In genomic region chr2:237243487-237243886, GRCh38 we compare ENCODE assay signal across 31 cellular contexts.
"Had no signal": no experiment of that assay in that cellular context is flagged by ENCODE, and none has a peak within 500 bp of the region (broad histone marks: within the 10 kb centered on the region; RNA-seq: fewer than 3 reads in every experiment).

No MANE protein-coding gene starts in this region.

- H3K36me3 ChIP-seq: brain microvascular endothelial cell, breast epithelium had no signal

- H3K4me3 ChIP-seq: body of pancreas, breast epithelium had no signal

- H3K27ac ChIP-seq: body of pancreas, brain microvascular endothelial cell, VCaP had no signal

- DNase-seq: activated B cell treated with CpG ODN at 0.5 μM for 24 hours; activated CD4-positive, alpha-beta memory T cell treated with anti-CD3 and anti-CD28 coated beads for 36 hours; activated CD4-positive, alpha-beta T cell treated with anti-CD3 and anti-CD28 coated beads for 4 hours; activated CD4-positive, alpha-beta T cell treated with anti-CD3 and anti-CD28 coated beads, Interleukin-2, amount 10 ng/mL, durations not matched to agents 24 days and 14 days; activated CD4-positive, alpha-beta T cell treated with anti-CD3 and anti-CD28 coated beads, Interleukin-2, amount 50 U/mL, for 1 hour; activated CD4-positive, alpha-beta T cell treated with anti-CD3 and anti-CD28 coated beads, Interleukin-2, amount 50 U/mL, for 4 hours; activated CD4-positive, CD25-positive, alpha-beta regulatory T cell treated with anti-CD3 and anti-CD28 coated beads, Interleukin-2, amount 50 U/mL, for 72 hours; activated CD8-positive, alpha-beta memory T cell treated with anti-CD3 and anti-CD28 coated beads, Interleukin-2, amount 50 U/mL, for 4 hours; activated CD8-positive, alpha-beta T cell treated with anti-CD3 and anti-CD28 coated beads for 36 hours; activated effector memory CD4-positive, alpha-beta T cell treated with anti-CD3 and anti-CD28 coated beads, Interleukin-2, amount 50 U/mL, for 16 hours; activated gamma-delta T cell treated with Interleukin-2 at 50 U/mL for 16 hours; activated naive CD4-positive, alpha-beta T cell; activated naive CD4-positive, alpha-beta T cell treated with anti-CD3 and anti-CD28 coated beads for 36 hours; activated naive CD4-positive, alpha-beta T cell treated with anti-CD3 and anti-CD28 coated beads, Interleukin-2, amount 50 U/mL, for 16 hours; activated naive CD8-positive, alpha-beta T cell treated with anti-CD3 and anti-CD28 coated beads for 36 hours; activated T-cell treated with anti-CD3 and anti-CD28 coated beads for 4 hours; activated T-cell treated with anti-CD3 and anti-CD28 coated beads, Interleukin-2, amount 50 U/mL, for 1 hour; activated T-cell treated with anti-CD3 and anti-CD28 coated beads, Interleukin-2, amount 50 U/mL, for 4 hours; activated T-cell treated with anti-CD3 and anti-CD28 coated beads, Interleukin-2, amount 50 U/mL, for 72 hours; aorta; body of pancreas; brain microvascular endothelial cell; central memory CD4-positive, alpha-beta T cell; SW 1271; T-helper 1 cell; T-helper 2 cell; T-helper 9 cell had no signal

- H3K4me1 ChIP-seq: body of pancreas, breast epithelium had no signal

- H3K27me3 ChIP-seq: body of pancreas, brain microvascular endothelial cell, breast epithelium had no signal

- ATAC-seq: activated CD8-positive, alpha-beta T cell treated with anti-CD3 and anti-CD28 coated beads for 36 hours; activated naive CD4-positive, alpha-beta T cell treated with anti-CD3 and anti-CD28 coated beads, Interleukin-2, amount 50 U/mL, for 72 hours; activated T-cell treated with anti-CD3 and anti-CD28 coated beads, Interleukin-2, amount 50 U/mL, for 4 hours; activated T-cell treated with anti-CD3 and anti-CD28 coated beads, Interleukin-2, amount 50 U/mL, for 72 hours; activated T-helper 17 cell treated with anti-CD3 and anti-CD28 coated beads, Interleukin-2, amount 50 U/mL, for 72 hours; body of pancreas had no signal
